7 cellular contexts compared by ENCODE assay signal in genomic region chr12:12724421-12725085, GRCh38. TPM values are rescaled to one million over a fixed set of nuclear protein-coding genes. Genes with fewer than 3 reads are reported as not detected.
DNase-seq lines count a peak whose midpoint lies in the region; ATAC-seq and TF ChIP-seq lines count a peak whose summit lies in the region.

No MANE protein-coding gene starts in this region.

- WGBS in psoas muscle, 3 donors: 1% methylated on average over 32 to 46 of the region's 46 CpGs

- H3K9me3 Mint-ChIP-seq in WTC11: no peaks in the 10 kb centered on the region

- peaks cover 17% of the 10 kb centered on the region for H3K27me3 Mint-ChIP-seq in WTC11 (ENCODE audit: low read depth)

- POLR2A ChIA-PET in WTC11 (lab: Charles Lee): interaction anchor here (0.6 to 3.4 kb wide), 5 partner anchors 9 to 456 kb away, joined by 3 to 31 read pairs (median 3); partner anchors contain the start of gene MANSC1

- peak overlapping the region; percentile 84 for H3K4me3 ChIP-seq in psoas muscle

- no peaks in the 10 kb centered on the region for H3K27me3 ChIP-seq in psoas muscle (ENCODE audit: insufficient read depth in 3 of 3, low read length in 2 of 3)

- CTCF ChIA-PET in WTC11 (lab: Charles Lee): interaction anchor here (0.6 to 2.6 kb wide), 7 partner anchors 12 to 375 kb away, joined by 3 to 43 read pairs (median 4); partner anchors contain the start of gene MANSC1

- TF ChIP-seq CTCF in WTC11 (IDR thresholded peaks at IDR 0.05) (no peak), psoas muscle (IDR thresholded peaks at IDR 0.05) (no peak)

- H3K9me3 ChIP-seq in psoas muscle: no peaks in the 10 kb centered on the region

- peaks cover 39% of the 10 kb centered on the region for H3K4me1 ChIP-seq in psoas muscle

- peaks cover 0 to 28% of the 10 kb centered on the region in 2 donors for H3K36me3 ChIP-seq in psoas muscle (ENCODE audit: insufficient read depth in 1 of 2, low read depth in 1 of 2)

- peak overlapping the region; percentile 81 for H3K4me3 Mint-ChIP-seq in WTC11

- H3K27ac ChIP-seq in psoas muscle: peak overlapping the region; percentile 93

- ATAC-seq in GM18499 (IDR thresholded peaks at IDR 0.05; ENCODE audit: insufficient read depth, unreplicated experiment) (peak; percentile 0), HG02885 (IDR thresholded peaks at IDR 0.05; ENCODE audit: poor library complexity, unreplicated experiment) (peak; percentile 13), WTC11 (peak; percentile 6), psoas muscle (no peak)

- DNase-seq in WTC11 (ENCODE audit: low spot score): no peak
- peak; percentile 16 for DNase-seq in foreskin melanocyte
- DNase-seq in psoas muscle: no peak
- DNase-seq in NCI-H1694 treated with DMSO at 0.1 percent for 48 hours (lab: John Stamatoyannopoulos, UW): no peak
- DNase-seq in stimulated activated naive CD4-positive, alpha-beta T cell treated with Interleukin-2 at 50 U/mL for 16 hours (lab: John Stamatoyannopoulos, UW): no peak

- H3K36me3 Mint-ChIP-seq in WTC11: peaks cover 25% of the 10 kb centered on the region

- H3K4me1 Mint-ChIP-seq in WTC11: peaks cover 31% of the 10 kb centered on the region

- intact Hi-C loops in psoas muscle (cut with DNase I): loop anchor here in 1 of 2 donors (1.0 to 2.0 kb wide), 2 partner anchors 7 to 62 kb away; partner anchors contain the start of gene CDKN1B

- H3K27ac Mint-ChIP-seq in WTC11: peak overlapping the region; percentile 95

TF ChIP-seq in WTC11, 78 proteins besides CTCF, POLR2A, EP300 and RAD21:
- TF ChIP-seq JAZF1 (CRISPR knock-in tag; IDR thresholded peaks at IDR 0.05) (no peak), ZNF121 (CRISPR knock-in tag; IDR thresholded peaks at IDR 0.05) (no peak), NFE2L1 (CRISPR knock-in tag; IDR thresholded peaks at IDR 0.05) (no peak), RELA (CRISPR knock-in tag; IDR thresholded peaks at IDR 0.05; ENCODE audit: borderline replicate concordance) (no peak), ELF4 (CRISPR knock-in tag; IDR thresholded peaks at IDR 0.05; ENCODE audit: low read depth) (no peak), USF1 (CRISPR knock-in tag; IDR thresholded peaks at IDR 0.05) (peak; percentile 29; the same call in 1 of the 2 replicates), FOXK1 (CRISPR knock-in tag; IDR thresholded peaks at IDR 0.05) (no peak), CREM (CRISPR knock-in tag; IDR thresholded peaks at IDR 0.05) (0 out of 2 replicates have a peak, but pooled peaks have one; percentile 14), CREB1 (CRISPR knock-in tag; IDR thresholded peaks at IDR 0.05) (no peak)
- TF ChIP-seq, protein P1, sequence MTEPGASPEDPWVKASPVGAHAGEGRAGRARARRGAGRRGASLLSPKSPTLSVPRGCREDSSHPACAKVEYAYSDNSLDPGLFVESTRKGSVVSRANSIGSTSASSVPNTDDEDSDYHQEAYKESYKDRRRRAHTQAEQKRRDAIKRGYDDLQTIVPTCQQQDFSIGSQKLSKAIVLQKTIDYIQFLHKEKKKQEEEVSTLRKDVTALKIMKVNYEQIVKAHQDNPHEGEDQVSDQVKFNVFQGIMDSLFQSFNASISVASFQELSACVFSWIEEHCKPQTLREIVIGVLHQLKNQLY (CRISPR knock-in tag; IDR thresholded peaks at IDR 0.05): no peak
- TF ChIP-seq, protein P2, sequence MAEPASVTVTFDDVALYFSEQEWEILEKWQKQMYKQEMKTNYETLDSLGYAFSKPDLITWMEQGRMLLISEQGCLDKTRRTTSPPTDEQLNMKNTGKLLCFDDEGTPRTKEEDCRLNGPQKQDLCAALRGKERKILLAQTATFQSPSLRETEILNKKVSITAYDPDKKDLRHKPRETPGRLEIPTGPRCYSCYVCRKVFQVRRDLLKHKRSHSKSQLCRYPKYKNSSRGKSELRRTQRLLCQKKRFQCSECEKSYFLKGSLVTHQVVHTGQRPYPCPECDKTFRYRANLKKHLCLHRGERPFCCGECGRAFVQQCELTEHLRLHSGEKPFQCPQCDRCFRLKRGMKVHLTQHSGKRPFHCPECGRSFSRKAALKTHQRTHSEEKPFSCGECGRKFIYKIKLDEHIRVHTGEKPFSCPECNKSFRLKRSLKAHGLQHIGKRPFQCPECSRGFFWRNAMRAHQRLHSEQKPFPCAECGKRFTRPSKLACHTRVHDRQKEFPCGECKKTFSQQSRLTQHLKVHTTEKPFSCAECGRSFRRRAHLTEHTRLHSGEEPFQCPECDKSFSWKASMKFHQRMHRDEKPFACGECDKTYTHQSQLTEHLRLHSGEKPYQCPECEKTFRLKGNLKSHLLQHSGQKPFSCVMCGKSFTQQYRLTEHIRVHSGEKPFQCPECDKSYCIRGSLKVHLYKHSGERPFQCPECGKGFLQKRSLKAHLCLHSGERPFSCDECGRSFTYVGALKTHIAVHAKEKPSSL (CRISPR knock-in tag; conservative IDR thresholded peaks at IDR 0.05): no peak

RNA-seq across cellular contexts. Expression of gene CDKN1B, which starts 7.4 kb away (rescaled TPM):
- 34.2 to 38.4 TPM (median 34.8 TPM) in 3 replicates for total RNA-seq in WTC11 (2021)
- total RNA-seq in psoas muscle: 10 to 100 TPM; 32.2 to 61.0 (median 38.0) TPM
- 10 to 100 TPM; 20.7 to 62.8 (median 42.4) TPM for polyA plus RNA-seq in psoas muscle

RNA-seq across cellular contexts. Expression of gene GPR19, which starts 28.6 kb away (rescaled TPM):
- total RNA-seq in WTC11 (2021): 10.4 to 16.4 TPM (median 14.2 TPM) in 3 replicates
- not detected for total RNA-seq in psoas muscle
- polyA plus RNA-seq in psoas muscle: under 1 TPM in 1 of 3 donors, not detected in 2; 0.38 TPM

Comparison
In these comparisons a context has a peak if more than half of its experiments do, and no peak if none do; other contexts are left out.
1. ATAC-seq: peak in GM18499 (single experiment), HG02885 (single experiment) and WTC11 (single experiment); none in psoas muscle (0 of 4).